8 cellular contexts compared by ENCODE assay signal in genomic region chr4:99087887-99088484, GRCh38. TPM values are rescaled to one million over a fixed set of nuclear protein-coding genes. Genes with fewer than 3 reads are reported as not detected.
DNase-seq lines count a peak whose midpoint lies in the region; ATAC-seq, FAIRE-seq and TF ChIP-seq lines count a peak whose summit lies in the region.

No MANE protein-coding gene starts in this region.

- CTCF ChIA-PET in HepG2 (lab: Yijun Ruan, JAX; ENCODE audit: low intra/inter-chr PET ratio, low total read pairs) = no interaction called here

- peaks cover 7 to 26% of the 10 kb centered on the region in 2 experiments; a peak in 4 of 5 replicates for H3K36me3 ChIP-seq in HepG2 (replicated peaks in 1 of 2; ENCODE audit: control insufficient read depth in 1 of 2, insufficient read depth in 2 of 2, low read length in 2 of 2)

- WGBS in HepG2 (ENCODE audit: low lambda C conversion rate) = under 1% methylated on average over 10 of the region's 18 CpGs

- peak overlapping the region; percentile 52 to 96 (median 89) for H3K27ac ChIP-seq in dorsolateral prefrontal cortex
- H3K27ac ChIP-seq in HepG2 (ENCODE audit: extremely low read length, insufficient read depth, low read length) = peak overlapping the region; percentile 85

- TF ChIP-seq CTCF in dorsolateral prefrontal cortex (IDR thresholded peaks at IDR 0.05 in 54 of 56, conservative IDR thresholded peaks at IDR 0.05 in 2 of 56; ENCODE audit: low read depth in 1 of 56, partially characterized antibody in 56 of 56) (no peak), HepG2 (CRISPR knock-in tag; IDR thresholded peaks at IDR 0.05) (no peak)

- no peak for TF ChIP-seq EP300 in HepG2 (IDR thresholded peaks at IDR 0.05; ENCODE audit: low read depth in 2 of 2, low read length in 2 of 2)
- TF ChIP-seq EP300 in HepG2 (CRISPR knock-in tag; IDR thresholded peaks at IDR 0.05; ENCODE audit: borderline replicate concordance) = no peak

- peak overlapping the region; percentile 68 for H3K4me2 ChIP-seq in HepG2 (ENCODE audit: low read depth, low read length)

- peaks cover 74% of the 10 kb centered on the region for H3K79me2 ChIP-seq in HepG2 (ENCODE audit: insufficient read depth, low read length)

- H2AFZ ChIP-seq in HepG2 (ENCODE audit: low read length) = no peak overlapping the region

- no peak for FAIRE-seq in HepG2 (lab: Jason Lieb, UNC)

- peaks cover 21% of the 10 kb centered on the region for H4K20me1 ChIP-seq in HepG2 (ENCODE audit: insufficient read depth, low read length)

- in situ Hi-C loops in HepG2 (cut with HindIII; ENCODE audit: extremely low pct_ligation_motif_present, low pct_unique_long_range_greater_than_20kb) = no loop called here

- intact Hi-C loops in dorsolateral prefrontal cortex (cut with DNase I) = loop anchor here in 1 of 2 donors (5.0 to 10.0 kb wide), 3 partner anchors 91 to 943 kb away; partner anchors contain the start of genes EIF4E, METAP1 and STPG2
- intact Hi-C loops in HepG2 (cut with micrococcal nuclease; ENCODE audit: unreplicated experiment) = loop anchor here (1.0 to 10.0 kb wide), 6 partner anchors 54 to 377 kb away; partner anchors contain the start of genes ADH4, ADH6 and EIF4E

- no peaks in the 10 kb centered on the region for H3K9me3 ChIP-seq in HepG2 (ENCODE audit: low read length)

- ATAC-seq in GM21447 (IDR thresholded peaks at IDR 0.05; ENCODE audit: unreplicated experiment) = peak; percentile 32
- ATAC-seq in HepG2 = peak; percentile 30
- ATAC-seq in stimulated activated naive CD8-positive, alpha-beta T cell treated with anti-CD3 and anti-CD28 coated beads, Interleukin-15, Interleukin-2, amounts not matched to agents 100 U/mL and 50 U/mL, for 24 hours = no peak

- H3K4me3 ChIP-seq in dorsolateral prefrontal cortex (peak overlapping the region; percentile 52 to 91 (median 79)), HepG2 (replicated peaks in 1 of 3; ENCODE audit: insufficient read depth in 1 of 3, low read depth in 2 of 3, low read length in 3 of 3) (peak overlapping the region; percentile 68 to 93 (median 89))

- no peak for TF ChIP-seq POLR2A in HepG2 (IDR thresholded peaks at IDR 0.05; ENCODE audit: insufficient read depth in 1 of 2, low read depth in 2 of 2, low read length in 2 of 2)

- TF ChIP-seq RAD21 in HepG2 (CRISPR knock-in tag; IDR thresholded peaks at IDR 0.05) = no peak

- POLR2A ChIA-PET in HepG2 (lab: Yijun Ruan, JAX) = interaction anchor here (0.7 to 3.6 kb wide), 27 partner anchors 8 to 827 kb away, joined by 3 to 40 read pairs (median 4); partner anchors contain the start of genes ADH4, ADH6, EIF4E and METAP1

- H3K27me3 ChIP-seq in dorsolateral prefrontal cortex (no peaks in the 10 kb centered on the region), HepG2 (ENCODE audit: control insufficient read depth in 1 of 2, insufficient read depth in 2 of 2, low read length in 2 of 2) (no peaks in the 10 kb centered on the region; a peak in 1 of 5 replicates)

- BruUV-seq in HepG2 (replicated peaks; lab: Mats Ljungman, UMichigan) = TSS peak; percentile 68

- DNase-seq in DMS79 treated with DMSO at 0.1 percent for 48 hours (lab: John Stamatoyannopoulos, UW) (peak; percentile 7), DMS79 (lab: John Stamatoyannopoulos, UW) (no peak), HT-29 (ENCODE audit: low spot score) (peak; percentile 60), SKM-1 (lab: John Stamatoyannopoulos, UW; ENCODE audit: unreplicated experiment) (peak; percentile 15), dorsolateral prefrontal cortex (peak in 5 of 10 donors; percentile 35 to 63 (median 47)), HepG2 (ENCODE audit: low spot score) (peak; percentile 48)
- peak; percentile 22 for DNase-seq in stimulated activated naive CD8-positive, alpha-beta T cell treated with anti-CD3 and anti-CD28 coated beads, Interleukin-15, Interleukin-2, amounts not matched to agents 100 U/mL and 50 U/mL, for 24 hours

- H3K4me1 ChIP-seq in HepG2 (ENCODE audit: insufficient read depth, low read length) = peaks cover 55% of the 10 kb centered on the region

- H3K9ac ChIP-seq in HepG2 (ENCODE audit: insufficient read depth, low read depth, low read length) = peak overlapping the region; percentile 83

TF ChIP-seq in HepG2, 621 proteins besides CTCF, POLR2A, EP300 and RAD21 (continues in another document):
- TF ChIP-seq MXD1 (CRISPR knock-in tag; IDR thresholded peaks at IDR 0.05) (no peak), LRRFIP1 (CRISPR knock-in tag; conservative IDR thresholded peaks at IDR 0.05) (0 out of 2 replicates have a peak, but pooled peaks have one; percentile 6)

RNA-seq across cellular contexts. Expression of gene ADH5, which starts 0.6 kb away (rescaled TPM):
- 82.6 and 85.5 TPM in 2 replicates for total RNA-seq in HT-29 (2014; rRNA removed; shearing (Covaris generic))
- total RNA-seq in dorsolateral prefrontal cortex (10 to 100 TPM; 53.3 to 92.9 (median 74.8) TPM), HepG2 (2016; rRNA removed; fragmentation: Illumina TruSeq; extraction: Trizol) (512 and 855 TPM in 2 replicates)
- total RNA-seq in HepG2 (2016; cell fraction: cytosol; rRNA removed; fragmentation: Illumina TruSeq; extraction: Trizol; ENCODE audit: low read depth) = 80.2 and 94.4 TPM in 2 replicates
- 498 and 849 TPM in 2 replicates for total RNA-seq in HepG2 (2016; cell fraction: insoluble cytoplasmic fraction; rRNA removed; fragmentation: Illumina TruSeq; extraction: Trizol)
- 132 and 158 TPM in 2 replicates for total RNA-seq in HepG2 (2016; cell fraction: membrane; rRNA removed; fragmentation: Illumina TruSeq; extraction: Trizol)
- 225 and 246 TPM in 2 replicates for total RNA-seq in HepG2 (2016; cell fraction: nucleus; rRNA removed; fragmentation: Illumina TruSeq; extraction: Trizol)
- polyA plus RNA-seq in HepG2 (2011; rRNA removed) = 265 and 349 TPM in 2 replicates
- 173 and 271 TPM in 2 replicates for polyA plus RNA-seq in HepG2 (2011; cell fraction: cytosol; rRNA removed)
- polyA plus RNA-seq in HepG2 (2011; cell fraction: nucleus; rRNA removed) = 57.3 and 77.4 TPM in 2 replicates
- polyA plus RNA-seq in HepG2 (2012) = 387 and 400 TPM in 2 replicates
- 85.2 and 90.0 TPM in 2 replicates for polyA plus RNA-seq in HepG2 (2016; cell fraction: cytosol; fragmentation: Illumina TruSeq; extraction: Trizol; ENCODE audit: low read depth)
- polyA plus RNA-seq in HepG2 (2016; cell fraction: insoluble cytoplasmic fraction; fragmentation: Illumina TruSeq; extraction: Trizol; ENCODE audit: low read depth) = 704 and 752 TPM in 2 replicates
- polyA plus RNA-seq in HepG2 (2016; cell fraction: membrane; fragmentation: Illumina TruSeq; extraction: Trizol; ENCODE audit: low read depth) = 97.9 and 110 TPM in 2 replicates
- 246 and 258 TPM in 2 replicates for polyA plus RNA-seq in HepG2 (2016; cell fraction: nucleus; fragmentation: Illumina TruSeq; extraction: Trizol; ENCODE audit: insufficient read depth, low read depth)
- polyA minus RNA-seq in HepG2 (2011; rRNA and poly(A)+ RNA removed; ENCODE audit: low replicate concordance) = 86.8 and 216 TPM in 2 replicates
- polyA minus RNA-seq in HepG2 (2011; cell fraction: cytosol; rRNA and poly(A)+ RNA removed) = 133 and 142 TPM in 2 replicates
- polyA minus RNA-seq in HepG2 (2011; cell fraction: nucleus; rRNA and poly(A)+ RNA removed) = 142 and 207 TPM in 2 replicates

RNA-seq across cellular contexts. Expression of gene ADH4, which starts 56.1 kb away (rescaled TPM):
- total RNA-seq in HT-29 (2014; rRNA removed; shearing (Covaris generic)) = not detected in 2 replicates
- total RNA-seq in dorsolateral prefrontal cortex = under 1 TPM in 1 of 120 experiments, not detected in 119; 0.28 TPM
- 31.1 and 50.3 TPM in 2 replicates for total RNA-seq in HepG2 (2016; rRNA removed; fragmentation: Illumina TruSeq; extraction: Trizol)
- 6.6 and 7.8 TPM in 2 replicates for total RNA-seq in HepG2 (2016; cell fraction: cytosol; rRNA removed; fragmentation: Illumina TruSeq; extraction: Trizol; ENCODE audit: low read depth)
- total RNA-seq in HepG2 (2016; cell fraction: insoluble cytoplasmic fraction; rRNA removed; fragmentation: Illumina TruSeq; extraction: Trizol) = 31.9 and 48.4 TPM in 2 replicates
- total RNA-seq in HepG2 (2016; cell fraction: membrane; rRNA removed; fragmentation: Illumina TruSeq; extraction: Trizol) = 13.2 and 14.5 TPM in 2 replicates
- 14.8 and 21.7 TPM in 2 replicates for total RNA-seq in HepG2 (2016; cell fraction: nucleus; rRNA removed; fragmentation: Illumina TruSeq; extraction: Trizol)
- 24.3 and 24.5 TPM in 2 replicates for polyA plus RNA-seq in HepG2 (2011; rRNA removed)
- polyA plus RNA-seq in HepG2 (2011; cell fraction: cytosol; rRNA removed) = 10.8 and 19.5 TPM in 2 replicates
- polyA plus RNA-seq in HepG2 (2011; cell fraction: nucleus; rRNA removed) = 6.5 and 12.0 TPM in 2 replicates
- polyA plus RNA-seq in HepG2 (2012) = 73.7 and 95.1 TPM in 2 replicates
- 5.1 and 5.7 TPM in 2 replicates for polyA plus RNA-seq in HepG2 (2016; cell fraction: cytosol; fragmentation: Illumina TruSeq; extraction: Trizol; ENCODE audit: low read depth)
- 41.1 and 43.3 TPM in 2 replicates for polyA plus RNA-seq in HepG2 (2016; cell fraction: insoluble cytoplasmic fraction; fragmentation: Illumina TruSeq; extraction: Trizol; ENCODE audit: low read depth)
- 9.5 and 9.6 TPM in 2 replicates for polyA plus RNA-seq in HepG2 (2016; cell fraction: membrane; fragmentation: Illumina TruSeq; extraction: Trizol; ENCODE audit: low read depth)
- 22.6 and 23.2 TPM in 2 replicates for polyA plus RNA-seq in HepG2 (2016; cell fraction: nucleus; fragmentation: Illumina TruSeq; extraction: Trizol; ENCODE audit: insufficient read depth, low read depth)
- 13.5 TPM in 1 of 2 replicates, not detected in the other for polyA minus RNA-seq in HepG2 (2011; rRNA and poly(A)+ RNA removed; ENCODE audit: low replicate concordance)
- polyA minus RNA-seq in HepG2 (2011; cell fraction: cytosol; rRNA and poly(A)+ RNA removed) = 10.0 and 13.9 TPM in 2 replicates
- 20.1 and 24.9 TPM in 2 replicates for polyA minus RNA-seq in HepG2 (2011; cell fraction: nucleus; rRNA and poly(A)+ RNA removed)
